In the genomic region with DNA sequence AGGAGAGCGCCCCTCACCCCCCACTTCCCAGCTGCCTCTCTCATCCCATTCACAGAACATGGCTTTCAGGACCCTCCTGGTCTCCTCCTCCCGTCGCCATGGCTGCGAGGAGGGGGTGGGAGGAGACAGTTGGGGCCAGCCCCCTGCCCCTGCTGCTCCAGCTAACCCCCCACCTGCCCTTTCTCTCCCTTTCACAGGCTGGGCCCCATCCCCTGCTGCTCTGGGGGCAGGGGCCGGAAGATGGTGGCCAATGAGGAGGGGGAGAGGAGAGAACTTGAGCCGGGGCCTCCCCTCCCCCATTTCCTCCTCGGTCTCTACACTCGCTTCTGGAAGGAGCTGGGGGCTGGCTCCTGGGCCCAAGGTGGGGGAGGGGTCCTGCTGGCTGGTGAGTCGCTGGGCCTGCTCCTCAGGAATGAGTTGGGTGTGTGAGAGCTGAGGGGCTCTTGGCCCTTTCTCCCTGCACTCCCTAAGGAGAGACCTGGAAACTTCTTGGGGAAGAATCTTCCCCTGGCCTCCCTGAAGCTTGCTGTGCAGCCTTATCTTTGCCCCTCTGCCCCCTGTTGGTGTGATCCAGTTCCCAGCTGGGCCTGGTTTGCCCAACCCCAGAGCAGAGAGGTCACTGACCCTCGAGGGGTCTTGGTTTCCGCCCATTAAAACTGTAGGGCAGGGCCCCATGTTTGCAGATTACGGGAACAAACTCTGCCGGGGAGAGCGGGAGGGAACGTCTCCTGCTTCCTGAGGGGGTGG, we compare ENCODE assay signal across 8 cellular contexts. TPM values are rescaled to one million over a fixed set of nuclear protein-coding genes. Genes with fewer than 3 reads are reported as not detected.
DNase-seq lines count a peak whose midpoint lies in the region; ATAC-seq, FAIRE-seq and TF ChIP-seq lines count a peak whose summit lies in the region.

No MANE protein-coding gene starts in this region.

- no peaks in the 10 kb centered on the region for H3K36me3 Mint-ChIP-seq in astrocyte (ENCODE audit: low read depth, unreplicated experiment)

- ATAC-seq in left lobe of liver (peak; percentile 8), GM21423 (IDR thresholded peaks at IDR 0.05; ENCODE audit: unreplicated experiment) (no peak), GM21515 (IDR thresholded peaks at IDR 0.05; ENCODE audit: unreplicated experiment) (no peak)

- H3K27me3 ChIP-seq in ACC112 (ENCODE audit: insufficient read depth, low read length): 0 out of 2 replicates have a peak, but pooled peaks cover 5% of the 10 kb centered on the region
- peaks cover 5% of the 10 kb centered on the region for H3K27me3 ChIP-seq in astrocyte (ENCODE audit: insufficient read depth, low read length)

- peak overlapping the region; percentile 93 for H3K4me3 ChIP-seq in ACC112 (ENCODE audit: low read depth, low read length)
- H3K4me3 ChIP-seq in astrocyte (ENCODE audit: insufficient read depth, low read depth, low read length): peak overlapping the region; percentile 94

- H3K4me1 ChIP-seq in ACC112 (ENCODE audit: control insufficient read depth, insufficient read depth, low read length, unreplicated experiment) (peaks cover 41% of the 10 kb centered on the region), astrocyte (ENCODE audit: insufficient read depth, low read length) (peaks cover 23% of the 10 kb centered on the region)

- H3K9me3 Mint-ChIP-seq in astrocyte (ENCODE audit: unreplicated experiment): no peaks in the 10 kb centered on the region

- peak overlapping the region; percentile 80 for H3K27ac Mint-ChIP-seq in astrocyte (ENCODE audit: unreplicated experiment)

- DNase-seq in HTR-8/SVneo (ENCODE audit: insufficient read length, low spot score) (peak; percentile 52), astrocyte (ENCODE audit: low read depth) (peak; percentile 51), left lobe of liver (ENCODE audit: low spot score) (no peak), urothelium cell line (ENCODE audit: low spot score) (peak; percentile 64), NCI-H1694 treated with DMSO at 0.1 percent for 48 hours (lab: John Stamatoyannopoulos, UW) (no peak)

- peak overlapping the region; percentile 95 for H3K4me3 Mint-ChIP-seq in astrocyte (ENCODE audit: unreplicated experiment)

- H3K9me3 ChIP-seq in astrocyte (ENCODE audit: insufficient read depth, low read depth, low read length): no peaks in the 10 kb centered on the region

- H3K27me3 Mint-ChIP-seq in astrocyte (ENCODE audit: low read depth, unreplicated experiment): peaks cover 4% of the 10 kb centered on the region

- H4K20me1 ChIP-seq in astrocyte (ENCODE audit: insufficient read depth, low read length): peaks cover 51% of the 10 kb centered on the region

- peak overlapping the region; percentile 93 for H3K9ac ChIP-seq in astrocyte (ENCODE audit: low read length)

- H3K4me1 Mint-ChIP-seq in astrocyte (ENCODE audit: low read depth, unreplicated experiment): peaks cover 29% of the 10 kb centered on the region

- TF ChIP-seq CTCF in astrocyte (IDR thresholded peaks at IDR 0.05; ENCODE audit: insufficient read depth, low read depth, low read length): no peak

- H3K27ac ChIP-seq in ACC112 (ENCODE audit: low read depth, low read length): peak overlapping the region; percentile 70
- H3K27ac ChIP-seq in astrocyte (ENCODE audit: low read depth, low read length): peak overlapping the region; percentile 90

- peak overlapping the region; percentile 100 for H3K4me2 ChIP-seq in astrocyte (ENCODE audit: low read length)

- H2AFZ ChIP-seq in ACC112 (ENCODE audit: low read length, unreplicated experiment) (no peak overlapping the region), astrocyte (ENCODE audit: low read depth, low read length) (no peak overlapping the region)

- H3K79me2 ChIP-seq in ACC112 (ENCODE audit: control insufficient read depth, insufficient read depth, low read length, unreplicated experiment) (peaks cover 36% of the 10 kb centered on the region), astrocyte (ENCODE audit: insufficient read depth, low read length) (peaks cover 40% of the 10 kb centered on the region)

- no peaks in the 10 kb centered on the region for H3K36me3 ChIP-seq in ACC112 (ENCODE audit: insufficient read depth, low read length)
- no peaks in the 10 kb centered on the region for H3K36me3 ChIP-seq in astrocyte (ENCODE audit: insufficient read depth, low read length)

- FAIRE-seq in HTR-8/SVneo (lab: Jason Lieb, UNC): peak; percentile 16
- no peak for FAIRE-seq in astrocyte (lab: Jason Lieb, UNC)
- FAIRE-seq in urothelium cell line (lab: Jason Lieb, UNC): peak; percentile 5

RNA-seq across cellular contexts. Expression of a gene that starts 10.2 kb away (rescaled TPM):
- total RNA-seq in astrocyte (0.09 and 0.62 TPM in 2 replicates), left lobe of liver (0.33 TPM)

RNA-seq across cellular contexts. Expression of a gene that starts 18.1 kb away (rescaled TPM):
- total RNA-seq in astrocyte (19.1 and 21.4 TPM in 2 replicates), left lobe of liver (6.1 TPM)

RNA-seq across cellular contexts. Expression of a gene that starts 28.4 kb away (rescaled TPM):
- total RNA-seq in astrocyte: 89.8 and 94.7 TPM in 2 replicates
- total RNA-seq in left lobe of liver: 26.3 TPM

RNA-seq across cellular contexts. Expression of a gene that starts 42.0 kb away (rescaled TPM):
- total RNA-seq in astrocyte (62.5 and 92.1 TPM in 2 replicates), left lobe of liver (1,854 TPM)

Comparison
In these comparisons a context has a peak if more than half of its experiments do, and no peak if none do; other contexts are left out.
1. DNase-seq: peak in HTR-8/SVneo (single experiment), astrocyte (single experiment) and urothelium cell line (single experiment); none in left lobe of liver (single experiment) and NCI-H1694 treated with DMSO at 0.1 percent for 48 hours (single experiment).